Comparison of ENCODE assay signal across 19 cellular contexts in genomic region chr3:31345581-31345980, GRCh38.
DNase-seq lines count a peak whose midpoint lies in the region; ATAC-seq and TF ChIP-seq lines count a peak whose summit lies in the region.
"Had no signal": no experiment of that assay in that cellular context is flagged by ENCODE, and none has a peak within 500 bp of the region (broad histone marks: within the 10 kb centered on the region; RNA-seq: fewer than 3 reads in every experiment).

No MANE protein-coding gene starts in this region.

- in situ Hi-C loops in ACHN (cut with HindIII; ENCODE audit: low pct_ligation_motif_present, low pct_unique_long_range_greater_than_20kb, low sequenced_read_pairs), result no loop called here

- no peak overlapping the region for H3K9ac ChIP-seq in neural progenitor cell

- POLR2A ChIA-PET in WTC11 (lab: Charles Lee), result no interaction called here
- POLR2A ChIA-PET in HEK293T (lab: Yijun Ruan, JAX), result no interaction called here

- H3F3A ChIP-seq in neural progenitor cell (ENCODE audit: low read depth), result peaks cover 7% of the 10 kb centered on the region

- peaks cover 20% of the 10 kb centered on the region for H3K4me1 ChIP-seq in neural progenitor cell
- no peaks in the 10 kb centered on the region for H3K4me1 ChIP-seq in BE2C

- H3K9me3 ChIP-seq in neural progenitor cell (ENCODE audit: low read depth) (no peaks in the 10 kb centered on the region), BE2C (no peaks in the 10 kb centered on the region)

- no peak for TF ChIP-seq CTCF in WTC11 (IDR thresholded peaks at IDR 0.05)
- no peak for TF ChIP-seq CTCF in neural progenitor cell (IDR thresholded peaks at IDR 0.05)
- no peak for TF ChIP-seq CTCF in BE2C (IDR thresholded peaks at IDR 0.05; ENCODE audit: low read depth, low read length)

- peaks cover 2% of the 10 kb centered on the region for H3K36me3 Mint-ChIP-seq in activated naive CD4-positive, alpha-beta T cell treated with anti-CD3 and anti-CD28 coated beads, Interleukin-2, amount 10 ng/mL, durations not matched to agents 7 days and 5 days
- H3K36me3 Mint-ChIP-seq in WTC11, result peaks cover 9% of the 10 kb centered on the region
- H3K36me3 Mint-ChIP-seq in neural progenitor cell, result no peaks in the 10 kb centered on the region
- H3K36me3 Mint-ChIP-seq: CD4-positive, alpha-beta memory T cell had no signal

- H3K9me3 Mint-ChIP-seq in activated naive CD4-positive, alpha-beta T cell treated with anti-CD3 and anti-CD28 coated beads, Interleukin-2, amount 10 ng/mL, durations not matched to agents 7 days and 5 days, result peaks cover 15% of the 10 kb centered on the region
- H3K9me3 Mint-ChIP-seq in WTC11 (peaks cover 12% of the 10 kb centered on the region), neural progenitor cell (peaks cover 8% of the 10 kb centered on the region)
- H3K9me3 Mint-ChIP-seq: HFFc6 had no signal

- ATAC-seq in WTC11, result peak; percentile 62
- ATAC-seq: HCT116 had no signal

- H4K20me1 ChIP-seq in neural progenitor cell (ENCODE audit: low read depth), result no peaks in the 10 kb centered on the region

- H3K4me3 ChIP-seq in neural progenitor cell, result no peak overlapping the region
- H3K4me3 ChIP-seq in BE2C (ENCODE audit: low read depth, low read length), result no peak overlapping the region

- H3K27me3 ChIP-seq in neural progenitor cell, result no peaks in the 10 kb centered on the region
- no peaks in the 10 kb centered on the region for H3K27me3 ChIP-seq in BE2C

- no peak overlapping the region for H3K27ac ChIP-seq in neural progenitor cell
- H3K27ac ChIP-seq: 22Rv1 had no signal

- H3K36me3 ChIP-seq in neural progenitor cell (no peaks in the 10 kb centered on the region), BE2C (no peaks in the 10 kb centered on the region)

- no peaks in the 10 kb centered on the region for H3K79me2 ChIP-seq in neural progenitor cell (ENCODE audit: low read depth)

- DNase-seq in activated naive CD4-positive, alpha-beta T cell treated with anti-CD3 and anti-CD28 coated beads, Interleukin-2, amount 10 ng/mL, durations not matched to agents 7 days and 5 days, result no peak
- no peak for DNase-seq in activated naive CD4-positive, alpha-beta T cell treated with Interleukin-2 at 50 U/mL for 16 hours
- DNase-seq in WTC11 (ENCODE audit: low spot score), result no peak
- peak; percentile 63 for DNase-seq in iPS DF 19.7 (ENCODE audit: low read depth, low spot score)
- peak; percentile 11 for DNase-seq in neural progenitor cell (ENCODE audit: low spot score)
- no peak for DNase-seq in HEK293T (ENCODE audit: extremely low spot score)
- DNase-seq in BE2C, result no peak
- DNase-seq in ACHN, result no peak
- DNase-seq: AML-193; C1 segment of cervical spinal cord; Calu3; CD4-positive, alpha-beta memory T cell; COR-L47; DMS53; DMS79 treated with DMSO at 0.1 percent for 48 hours; H9; HFFc6 had no signal

- H3K4me1 Mint-ChIP-seq in activated naive CD4-positive, alpha-beta T cell treated with anti-CD3 and anti-CD28 coated beads, Interleukin-2, amount 10 ng/mL, durations not matched to agents 7 days and 5 days, result no peaks in the 10 kb centered on the region
- H3K4me1 Mint-ChIP-seq in WTC11 (peaks cover 18% of the 10 kb centered on the region), neural progenitor cell (no peaks in the 10 kb centered on the region)

- H3K27me3 Mint-ChIP-seq in activated naive CD4-positive, alpha-beta T cell treated with anti-CD3 and anti-CD28 coated beads, Interleukin-2, amount 10 ng/mL, durations not matched to agents 7 days and 5 days, result peaks cover 4% of the 10 kb centered on the region
- H3K27me3 Mint-ChIP-seq in WTC11 (ENCODE audit: low read depth), result no peaks in the 10 kb centered on the region
- no peaks in the 10 kb centered on the region for H3K27me3 Mint-ChIP-seq in neural progenitor cell (ENCODE audit: insufficient read depth, low read depth)
- H3K27me3 Mint-ChIP-seq: CD4-positive, alpha-beta memory T cell had no signal

- peak overlapping the region; percentile 4 for H3K27ac Mint-ChIP-seq in activated naive CD4-positive, alpha-beta T cell treated with anti-CD3 and anti-CD28 coated beads, Interleukin-2, amount 10 ng/mL, durations not matched to agents 7 days and 5 days
- 0 out of 2 replicates have a peak overlapping the region, but pooled peaks have one; percentile 20 for H3K27ac Mint-ChIP-seq in WTC11
- H3K27ac Mint-ChIP-seq in neural progenitor cell, result no peak overlapping the region
- H3K27ac Mint-ChIP-seq: CD4-positive, alpha-beta memory T cell; HFFc6 had no signal

- no peak overlapping the region for H3K4me3 Mint-ChIP-seq in activated naive CD4-positive, alpha-beta T cell treated with anti-CD3 and anti-CD28 coated beads, Interleukin-2, amount 10 ng/mL, durations not matched to agents 7 days and 5 days
- no peak overlapping the region for H3K4me3 Mint-ChIP-seq in WTC11
- H3K4me3 Mint-ChIP-seq in neural progenitor cell, result no peak overlapping the region
- H3K4me3 Mint-ChIP-seq: CD4-positive, alpha-beta memory T cell; H9; HFFc6 had no signal

- H2AFZ ChIP-seq in neural progenitor cell (replicated peaks), result no peak overlapping the region

- H3K4me2 ChIP-seq in neural progenitor cell, result peak overlapping the region; percentile 22

- CTCF ChIA-PET in activated naive CD4-positive, alpha-beta T cell treated with anti-CD3 and anti-CD28 coated beads, Interleukin-2, amount 10 ng/mL, durations not matched to agents 7 days and 5 days (lab: Charles Lee), result no interaction called here
- CTCF ChIA-PET in WTC11 (lab: Charles Lee) (no interaction called here), HEK293T (lab: Yijun Ruan, JAX) (no interaction called here)

TF ChIP-seq in WTC11, 78 proteins besides CTCF, POLR2A, EP300 and RAD21 (continues in another document):
- TF ChIP-seq E2F1 (CRISPR knock-in tag; IDR thresholded peaks at IDR 0.05) (no peak), CDX4 (CRISPR knock-in tag; IDR thresholded peaks at IDR 0.05; ENCODE audit: borderline replicate concordance) (no peak), MLX (CRISPR knock-in tag; IDR thresholded peaks at IDR 0.05) (no peak)

TF ChIP-seq in HEK293T, 16 proteins besides CTCF, POLR2A, EP300 and RAD21:
- TF ChIP-seq BHLHE40 (IDR thresholded peaks at IDR 0.05; ENCODE audit: borderline replicate concordance), result no peak
- TF ChIP-seq FOXM1 (IDR thresholded peaks at IDR 0.05; ENCODE audit: borderline replicate concordance), result no peak
- no peak for TF ChIP-seq SP1 (IDR thresholded peaks at IDR 0.05)
- no peak for TF ChIP-seq FOXA1 (IDR thresholded peaks at IDR 0.05)
- TF ChIP-seq ARNT (IDR thresholded peaks at IDR 0.05), result no peak
- no peak for TF ChIP-seq ELF4 (IDR thresholded peaks at IDR 0.05)
- TF ChIP-seq NFRKB (IDR thresholded peaks at IDR 0.05), result no peak
- TF ChIP-seq TARDBP (IDR thresholded peaks at IDR 0.05), result no peak
- no peak for TF ChIP-seq SUZ12 (IDR thresholded peaks at IDR 0.05)
- no peak for TF ChIP-seq ZNF384 (IDR thresholded peaks at IDR 0.05)
- no peak for TF ChIP-seq FOXK2 (IDR thresholded peaks at IDR 0.05)
- TF ChIP-seq LEF1 (IDR thresholded peaks at IDR 0.05; ENCODE audit: borderline replicate concordance), result no peak

Comparison
In these comparisons a context has a peak if more than half of its experiments do, and no peak if none do; other contexts are left out.
1. DNase-seq: peak in iPS DF 19.7 (single experiment) and neural progenitor cell (single experiment); none in activated naive CD4-positive, alpha-beta T cell treated with anti-CD3 and anti-CD28 coated beads, Interleukin-2, amount 10 ng/mL, durations not matched to agents 7 days and 5 days (single experiment), activated naive CD4-positive, alpha-beta T cell treated with Interleukin-2 at 50 U/mL for 16 hours (single experiment), WTC11 (single experiment), HEK293T (single experiment), BE2C (single experiment) and ACHN (single experiment).